Comparison of ENCODE assay signal across 1 cellular context in genomic region chr1:89836997-89837909, GRCh38.
A peak's percentile ranks its signal among the peaks of the same experiment; 100 is the strongest.
TF ChIP-seq lines count a peak whose summit lies in the region.

No MANE protein-coding gene starts in this region.

TF ChIP-seq in K562, 482 proteins besides CTCF, POLR2A, EP300 and RAD21 (continued from another document):
- TF ChIP-seq, protein P1, sequence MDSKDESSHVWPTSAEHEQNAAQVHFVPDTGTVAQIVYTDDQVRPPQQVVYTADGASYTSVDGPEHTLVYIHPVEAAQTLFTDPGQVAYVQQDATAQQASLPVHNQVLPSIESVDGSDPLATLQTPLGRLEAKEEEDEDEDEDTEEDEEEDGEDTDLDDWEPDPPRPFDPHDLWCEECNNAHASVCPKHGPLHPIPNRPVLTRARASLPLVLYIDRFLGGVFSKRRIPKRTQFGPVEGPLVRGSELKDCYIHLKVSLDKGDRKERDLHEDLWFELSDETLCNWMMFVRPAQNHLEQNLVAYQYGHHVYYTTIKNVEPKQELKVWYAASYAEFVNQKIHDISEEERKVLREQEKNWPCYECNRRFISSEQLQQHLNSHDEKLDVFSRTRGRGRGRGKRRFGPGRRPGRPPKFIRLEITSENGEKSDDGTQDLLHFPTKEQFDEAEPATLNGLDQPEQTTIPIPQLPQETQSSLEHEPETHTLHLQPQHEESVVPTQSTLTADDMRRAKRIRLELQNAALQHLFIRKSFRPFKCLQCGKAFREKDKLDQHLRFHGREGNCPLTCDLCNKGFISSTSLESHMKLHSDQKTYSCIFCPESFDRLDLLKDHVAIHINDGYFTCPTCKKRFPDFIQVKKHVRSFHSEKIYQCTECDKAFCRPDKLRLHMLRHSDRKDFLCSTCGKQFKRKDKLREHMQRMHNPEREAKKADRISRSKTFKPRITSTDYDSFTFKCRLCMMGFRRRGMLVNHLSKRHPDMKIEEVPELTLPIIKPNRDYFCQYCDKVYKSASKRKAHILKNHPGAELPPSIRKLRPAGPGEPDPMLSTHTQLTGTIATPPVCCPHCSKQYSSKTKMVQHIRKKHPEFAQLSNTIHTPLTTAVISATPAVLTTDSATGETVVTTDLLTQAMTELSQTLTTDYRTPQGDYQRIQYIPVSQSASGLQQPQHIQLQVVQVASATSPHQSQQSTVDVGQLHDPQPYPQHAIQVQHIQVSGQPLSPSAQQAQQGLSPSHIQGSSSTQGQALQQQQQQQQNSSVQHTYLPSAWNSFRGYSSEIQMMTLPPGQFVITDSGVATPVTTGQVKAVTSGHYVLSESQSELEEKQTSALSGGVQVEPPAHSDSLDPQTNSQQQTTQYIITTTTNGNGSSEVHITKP (IDR thresholded peaks at IDR 0.05; ENCODE audit: partially characterized antibody), result no peak
- TF ChIP-seq KAT2B (IDR thresholded peaks at IDR 0.05; ENCODE audit: low read depth, low read length) (no peak), ZNF277 (CRISPR knock-in tag; IDR thresholded peaks at IDR 0.05; ENCODE audit: borderline replicate concordance) (no peak), ELK3 (CRISPR knock-in tag; IDR thresholded peaks at IDR 0.05) (no peak), MTA3 (IDR thresholded peaks at IDR 0.05; ENCODE audit: borderline replicate concordance) (no peak), TCF15 (CRISPR knock-in tag; IDR thresholded peaks at IDR 0.05) (no peak), RHOXF2B (CRISPR knock-in tag; conservative IDR thresholded peaks at IDR 0.05) (no peak), C11orf30 (IDR thresholded peaks at IDR 0.05; ENCODE audit: low read depth) (peak; percentile 74), MAFG (tag; conservative IDR thresholded peaks at IDR 0.05) (peak; percentile 55), CCNT2 (IDR thresholded peaks at IDR 0.05; ENCODE audit: borderline replicate concordance, extremely low read depth, insufficient read length, low read depth, low read length) (no peak)
- TF ChIP-seq, protein P2, sequence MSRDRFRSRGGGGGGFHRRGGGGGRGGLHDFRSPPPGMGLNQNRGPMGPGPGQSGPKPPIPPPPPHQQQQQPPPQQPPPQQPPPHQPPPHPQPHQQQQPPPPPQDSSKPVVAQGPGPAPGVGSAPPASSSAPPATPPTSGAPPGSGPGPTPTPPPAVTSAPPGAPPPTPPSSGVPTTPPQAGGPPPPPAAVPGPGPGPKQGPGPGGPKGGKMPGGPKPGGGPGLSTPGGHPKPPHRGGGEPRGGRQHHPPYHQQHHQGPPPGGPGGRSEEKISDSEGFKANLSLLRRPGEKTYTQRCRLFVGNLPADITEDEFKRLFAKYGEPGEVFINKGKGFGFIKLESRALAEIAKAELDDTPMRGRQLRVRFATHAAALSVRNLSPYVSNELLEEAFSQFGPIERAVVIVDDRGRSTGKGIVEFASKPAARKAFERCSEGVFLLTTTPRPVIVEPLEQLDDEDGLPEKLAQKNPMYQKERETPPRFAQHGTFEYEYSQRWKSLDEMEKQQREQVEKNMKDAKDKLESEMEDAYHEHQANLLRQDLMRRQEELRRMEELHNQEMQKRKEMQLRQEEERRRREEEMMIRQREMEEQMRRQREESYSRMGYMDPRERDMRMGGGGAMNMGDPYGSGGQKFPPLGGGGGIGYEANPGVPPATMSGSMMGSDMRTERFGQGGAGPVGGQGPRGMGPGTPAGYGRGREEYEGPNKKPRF (IDR thresholded peaks at IDR 0.05; ENCODE audit: low read depth, low read length), result no peak
- TF ChIP-seq, protein P3, sequence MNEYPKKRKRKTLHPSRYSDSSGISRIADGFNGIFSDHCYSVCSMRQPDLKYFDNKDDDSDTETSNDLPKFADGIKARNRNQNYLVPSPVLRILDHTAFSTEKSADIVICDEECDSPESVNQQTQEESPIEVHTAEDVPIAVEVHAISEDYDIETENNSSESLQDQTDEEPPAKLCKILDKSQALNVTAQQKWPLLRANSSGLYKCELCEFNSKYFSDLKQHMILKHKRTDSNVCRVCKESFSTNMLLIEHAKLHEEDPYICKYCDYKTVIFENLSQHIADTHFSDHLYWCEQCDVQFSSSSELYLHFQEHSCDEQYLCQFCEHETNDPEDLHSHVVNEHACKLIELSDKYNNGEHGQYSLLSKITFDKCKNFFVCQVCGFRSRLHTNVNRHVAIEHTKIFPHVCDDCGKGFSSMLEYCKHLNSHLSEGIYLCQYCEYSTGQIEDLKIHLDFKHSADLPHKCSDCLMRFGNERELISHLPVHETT (CRISPR knock-in tag; conservative IDR thresholded peaks at IDR 0.05 in 1 of 2, IDR thresholded peaks at IDR 0.05 in 1 of 2), result no peak
